In genomic region chr7:106064836-106065559, GRCh38 we compare ENCODE assay signal across 8 cellular contexts. TPM values are rescaled to one million over a fixed set of nuclear protein-coding genes. Genes with fewer than 3 reads are reported as not detected.
DNase-seq lines count a peak whose midpoint lies in the region; FAIRE-seq and TF ChIP-seq lines count a peak whose summit lies in the region.

No MANE protein-coding gene starts in this region.

- H3K4ac ChIP-seq in H1 (replicated peaks; ENCODE audit: insufficient read length, low read depth, low read length), result no peak overlapping the region

- no peak overlapping the region for H4K8ac ChIP-seq in H1 (ENCODE audit: extremely low read depth, insufficient read depth, low read length)

- no peak overlapping the region for H4K5ac ChIP-seq in H1 (ENCODE audit: insufficient read length, low read depth, low read length)

- H3K27ac Mint-ChIP-seq in mesothelial cell of epicardium, result peak overlapping the region; percentile 64

- no peaks in the 10 kb centered on the region for H4K20me1 ChIP-seq in H1 (replicated peaks in 1 of 2; ENCODE audit: control insufficient read depth in 1 of 2, insufficient read depth in 2 of 2, low read length in 2 of 2)

- H2BK12ac ChIP-seq in H1 (ENCODE audit: low read depth, low read length), result 0 out of 2 replicates have a peak overlapping the region, but pooled peaks have one; percentile 17

- H3K4me3 Mint-ChIP-seq in mesothelial cell of epicardium, result no peak overlapping the region

- no peaks in the 10 kb centered on the region for H3K23me2 ChIP-seq in H1 (ENCODE audit: low read depth, low read length)

- intact Hi-C loops in vagina (cut with DNase I), result loop anchor here (5.0 kb wide), 1 partner anchor 47 kb away; the partner anchor contains the start of gene SYPL1

- no peak overlapping the region for H3K14ac ChIP-seq in H1 (ENCODE audit: insufficient read length)

- 0 out of 2 replicates have a peak overlapping the region, but pooled peaks have one; percentile 16 for H2BK5ac ChIP-seq in H1 (ENCODE audit: low read depth, low read length)

- TF ChIP-seq POLR2A in H1 (IDR thresholded peaks at IDR 0.05; ENCODE audit: control extremely low read depth in 1 of 2, low read depth in 2 of 2, low read length in 2 of 2) (no peak), vagina (IDR thresholded peaks at IDR 0.05) (no peak)

- no peak for TF ChIP-seq EP300 in H1 (IDR thresholded peaks at IDR 0.05; ENCODE audit: borderline replicate concordance in 1 of 2, low read depth in 2 of 2, low read length in 2 of 2)

- H4K91ac ChIP-seq in H1 (replicated peaks; ENCODE audit: insufficient read length, low read length), result peak overlapping the region; percentile 46

- H3K79me2 ChIP-seq in H1 (ENCODE audit: control insufficient read depth in 1 of 2, insufficient read depth in 2 of 2, low read length in 2 of 2), result no peaks in the 10 kb centered on the region

- CTCF ChIA-PET in H1 (lab: Charles Lee; ENCODE audit: partially characterized antibody), result interaction anchor here (1.0 to 13.0 kb wide), 5 partner anchors 10 to 100 kb away, joined by 4 to 154 read pairs (median 4); no protein-coding TSS in a partner anchor

- H2AFZ ChIP-seq in H1 (ENCODE audit: low read length), result no peak overlapping the region

- no peak overlapping the region for H2BK20ac ChIP-seq in H1 (ENCODE audit: low read length)

- no peaks in the 10 kb centered on the region for H3K79me1 ChIP-seq in H1 (ENCODE audit: low read depth, low read length)

- H3K27me3 ChIP-seq in NT2/D1 (ENCODE audit: insufficient read depth, insufficient read length) (no peaks in the 10 kb centered on the region), H1 (replicated peaks in 1 of 4; ENCODE audit: control insufficient read depth in 3 of 4, extremely low read depth in 1 of 4, insufficient read depth in 3 of 4, low read length in 3 of 4) (no peaks in the 10 kb centered on the region), vagina (no peaks in the 10 kb centered on the region)

- H3K36me3 Mint-ChIP-seq in mesothelial cell of epicardium, result peaks cover 1% of the 10 kb centered on the region

- H3K56ac ChIP-seq in H1 (replicated peaks; ENCODE audit: insufficient read length, low read depth, low read length), result no peak overlapping the region

- H3K4me2 ChIP-seq in H1 (ENCODE audit: insufficient read depth in 1 of 2, low read depth in 2 of 2, low read length in 2 of 2), result no peak overlapping the region

- no peak for TF ChIP-seq CTCF in H1 (IDR thresholded peaks at IDR 0.05; ENCODE audit: control extremely low read depth in 1 of 3, insufficient read depth in 1 of 3, low read depth in 1 of 3, low read length in 3 of 3)
- TF ChIP-seq CTCF in mesothelial cell of epicardium (IDR thresholded peaks at IDR 0.05; ENCODE audit: unreplicated experiment), result no peak
- no peak for TF ChIP-seq CTCF in vagina (IDR thresholded peaks at IDR 0.05)

- WGBS in H1 (ENCODE audit: extremely low coverage in 1 of 2, insufficient coverage in 1 of 2, insufficient read length in 1 of 2, insufficient replicate concordance in 2 of 2, low coverage in 1 of 2, low lambda C conversion rate in 2 of 2, missing lambda C conversion rate in 1 of 2), 2 experiments, result 89% methylated on average over 12 of the region's 12 CpGs; no CpG with 5 or more reads in 1 of the 2 experiments

- peak overlapping the region; percentile 39 for H3K9ac ChIP-seq in NT2/D1 (ENCODE audit: insufficient read length, low read depth)
- no peak overlapping the region for H3K9ac ChIP-seq in H1 (replicated peaks in 1 of 4; ENCODE audit: extremely low read depth in 1 of 4, low read depth in 3 of 4, low read length in 3 of 4)

- DNase-seq in GM04504 (ENCODE audit: low read depth) (peak; percentile 92), NT2/D1 (ENCODE audit: low read depth, low spot score) (no peak), H1 (ENCODE audit: low read depth in 1 of 2, low spot score in 2 of 2) (no peak), mesothelial cell of epicardium (ENCODE audit: low spot score in 2 of 2, unreplicated experiment in 2 of 2) (no peak), vagina (ENCODE audit: extremely low spot score in 2 of 2) (peak; percentile 92 to 97), NCI-H1436 treated with DMSO at 0.1 percent for 48 hours (lab: John Stamatoyannopoulos, UW) (no peak), NOMO-1 treated with DMSO at 0.1 percent for 48 hours (lab: John Stamatoyannopoulos, UW; ENCODE audit: unreplicated experiment) (no peak)
- no peak for DNase-seq in activated effector memory CD4-positive, alpha-beta T cell treated with anti-CD3 and anti-CD28 coated beads, Interleukin-2, amount 50 U/mL, for 16 hours

- no peak for FAIRE-seq in H1 (lab: Jason Lieb, UNC)

- peaks cover 5% of the 10 kb centered on the region for H3K9me3 Mint-ChIP-seq in mesothelial cell of epicardium

- H3K4me1 ChIP-seq in NT2/D1 (ENCODE audit: insufficient read depth, insufficient read length) (peaks cover 11% of the 10 kb centered on the region), H1 (replicated peaks in 1 of 4; ENCODE audit: control insufficient read depth in 3 of 4, insufficient read depth in 4 of 4, low read length in 3 of 4) (peaks cover 0 to 6% (median 0%) of the 10 kb centered on the region in 4 experiments; a peak in 1 of 7 replicates), vagina (peaks cover 59% of the 10 kb centered on the region)

- no peak overlapping the region for H3K23ac ChIP-seq in H1 (ENCODE audit: insufficient read length)

- peak overlapping the region; percentile 29; the same call in 1 of the 2 replicates for H3K18ac ChIP-seq in H1 (ENCODE audit: extremely low read depth, low read length)

- H3K9me3 ChIP-seq in NT2/D1 (ENCODE audit: insufficient read depth, low read length), result no peaks in the 10 kb centered on the region; the same call in 1 of the 2 replicates
- peaks cover 4 to 5% of the 10 kb centered on the region in 2 experiments; a peak in 2 of 4 replicates for H3K9me3 ChIP-seq in H1 (ENCODE audit: insufficient read depth in 2 of 2, low read depth in 1 of 2, low read length in 1 of 2)
- no peaks in the 10 kb centered on the region for H3K9me3 ChIP-seq in vagina

- no peaks in the 10 kb centered on the region for H3K27me3 Mint-ChIP-seq in mesothelial cell of epicardium (ENCODE audit: low read depth)

- H3K4me1 Mint-ChIP-seq in mesothelial cell of epicardium, result peaks cover 52% of the 10 kb centered on the region

- POLR2A ChIA-PET in H1 (lab: Charles Lee; ENCODE audit: partially characterized antibody), result no interaction called here

- H2BK15ac ChIP-seq in H1 (ENCODE audit: low read length), result no peak overlapping the region

- no peak overlapping the region for H2BK120ac ChIP-seq in H1 (replicated peaks; ENCODE audit: low read depth, low read length)

- no peak for TF ChIP-seq RAD21 in H1 (IDR thresholded peaks at IDR 0.05 in 1 of 2, conservative IDR thresholded peaks at IDR 0.05 in 1 of 2; ENCODE audit: low read depth in 2 of 2, low read length in 2 of 2)

- H3K36me3 ChIP-seq in NT2/D1 (ENCODE audit: insufficient read depth, insufficient read length, low read length) (no peaks in the 10 kb centered on the region), H1 (ENCODE audit: control insufficient read depth in 2 of 4, insufficient read depth in 4 of 4, low read length in 3 of 4) (no peaks in the 10 kb centered on the region), vagina (no peaks in the 10 kb centered on the region)

- H3K4me3 ChIP-seq in NT2/D1 (ENCODE audit: insufficient read length, low read depth) (no peak overlapping the region), H1 (ENCODE audit: extremely low read depth in 1 of 4, insufficient read depth in 2 of 4, low read depth in 3 of 4, low read length in 4 of 4) (no peak overlapping the region), vagina (peak overlapping the region; percentile 7 to 26)

- H3K27ac ChIP-seq in H1 (ENCODE audit: low read depth, low read length) (no peak overlapping the region), vagina (peak overlapping the region; percentile 84)

- no peak overlapping the region for H2AK5ac ChIP-seq in H1 (ENCODE audit: low read depth, low read length)

TF ChIP-seq in H1, 55 proteins besides CTCF, POLR2A, EP300 and RAD21:
- TF ChIP-seq KDM5A (IDR thresholded peaks at IDR 0.05; ENCODE audit: low read length) (no peak), RNF2 (IDR thresholded peaks at IDR 0.05; ENCODE audit: borderline replicate concordance, low read depth, low read length, missing control alignments, poor library complexity, severe bottlenecking) (no peak), CEBPB (IDR thresholded peaks at IDR 0.05; ENCODE audit: low read depth, low read length) (no peak), EZH2 (IDR thresholded peaks at IDR 0.05; ENCODE audit: low read depth, low read length, severe bottlenecking) (no peak), RXRA (IDR thresholded peaks at IDR 0.05; ENCODE audit: insufficient read depth, low read depth, low read length) (no peak), CBX5 (IDR thresholded peaks at IDR 0.05; ENCODE audit: low read depth, low read length) (no peak), FOSL1 (IDR thresholded peaks at IDR 0.05; ENCODE audit: insufficient read depth, low read depth, low read length) (no peak)
TF ChIP-seq in H1: peak in this region for 0.

RNA-seq across cellular contexts. Expression of gene SYPL1, which starts 47.1 kb away (rescaled TPM):
- 56.1 and 57.7 TPM in 2 replicates for total RNA-seq in H1 (2021; fragmentation: NEBNext Ultra II Directional; extraction: Animal tissue kit (Norgen Biotek cat#: 25700))
- polyA plus RNA-seq in H1 (2011; rRNA removed), result 27.2 and 44.9 TPM in 2 replicates
- 36.9 TPM for polyA plus RNA-seq in H1 (2011; cell fraction: cytosol; rRNA removed)
- polyA plus RNA-seq in H1 (2011; cell fraction: nucleus; rRNA removed), result 10.4 TPM
- 33.8 to 44.8 TPM (median 39.5 TPM) in 4 replicates for polyA plus RNA-seq in H1 (2012, experiment 1 of 2)
- 23.3 TPM for polyA plus RNA-seq in H1 (2012, experiment 2 of 2)
- 57.6 TPM for polyA plus RNA-seq in H1 (2013, experiment 1 of 2)
- polyA plus RNA-seq in H1 (2013, experiment 2 of 2), result 64.2 TPM
- 44.6 and 67.0 TPM in 2 replicates for polyA minus RNA-seq in H1 (2011; rRNA and poly(A)+ RNA removed)
- polyA minus RNA-seq in H1 (2011; cell fraction: cytosol; rRNA and poly(A)+ RNA removed), result 18.1 TPM
- polyA minus RNA-seq in H1 (2011; cell fraction: nucleus; rRNA and poly(A)+ RNA removed), result 25.6 TPM
- total RNA-seq in mesothelial cell of epicardium (63.9 to 64.3 TPM (median 64.0 TPM) in 3 replicates), vagina (76.9 TPM)

Comparison
In these comparisons a context has a peak if more than half of its experiments do, and no peak if none do; other contexts are left out.
1. DNase-seq: peak in GM04504 (single experiment) and vagina (2 of 2); none in NT2/D1 (single experiment), H1 (0 of 2), mesothelial cell of epicardium (0 of 2), NCI-H1436 treated with DMSO at 0.1 percent for 48 hours (single experiment), activated effector memory CD4-positive, alpha-beta T cell treated with anti-CD3 and anti-CD28 coated beads, Interleukin-2, amount 50 U/mL, for 16 hours (single experiment) and NOMO-1 treated with DMSO at 0.1 percent for 48 hours (single experiment).
2. H3K4me3 ChIP-seq: peak in vagina (2 of 2); none in NT2/D1 (single experiment) and H1 (0 of 4).